Comparison of ENCODE assay signal across 14 cellular contexts in genomic region chr12:12902036-12902435, GRCh38. TPM values are rescaled to one million over a fixed set of nuclear protein-coding genes. Genes with fewer than 3 reads are reported as not detected.
DNase-seq lines count a peak whose midpoint lies in the region; ATAC-seq and TF ChIP-seq lines count a peak whose summit lies in the region.
"Had no signal": no experiment of that assay in that cellular context is flagged by ENCODE, and none has a peak within 500 bp of the region (broad histone marks: within the 10 kb centered on the region; RNA-seq: fewer than 3 reads in every experiment).

No MANE protein-coding gene starts in this region.

- H3K27ac Mint-ChIP-seq in GM23338 = no peak overlapping the region
- H3K27ac Mint-ChIP-seq: activated naive CD4-positive, alpha-beta T cell treated with anti-CD3 and anti-CD28 coated beads, Interleukin-2, amount 10 ng/mL, durations not matched to agents 7 days and 5 days had no signal

- H3K27me3 Mint-ChIP-seq in GM23338 (ENCODE audit: insufficient read depth, low read depth, poor library complexity) = peaks cover 8% of the 10 kb centered on the region

- H3K27ac ChIP-seq in GM23338 (ENCODE audit: low read depth) = no peak overlapping the region
- H3K27ac ChIP-seq in skin epidermis = peak overlapping the region in 12 of 21 experiments; percentile 5 to 79 (median 52)

- TF ChIP-seq CTCF in GM23338 (conservative IDR thresholded peaks at IDR 0.05; ENCODE audit: low read depth in 2 of 2) = no peak

- no peak overlapping the region for H3K4me3 Mint-ChIP-seq in GM23338
- H3K4me3 Mint-ChIP-seq: activated naive CD4-positive, alpha-beta T cell treated with anti-CD3 and anti-CD28 coated beads, Interleukin-2, amount 10 ng/mL, durations not matched to agents 7 days and 5 days; CD4-positive, CD25-positive, alpha-beta regulatory T cell had no signal

- no peaks in the 10 kb centered on the region for H3K9me3 Mint-ChIP-seq in GM23338
- H3K9me3 Mint-ChIP-seq: activated naive CD4-positive, alpha-beta T cell treated with anti-CD3 and anti-CD28 coated beads, Interleukin-2, amount 10 ng/mL, durations not matched to agents 7 days and 5 days had no signal

- H4K20me1 ChIP-seq in GM23338 (replicated peaks; ENCODE audit: insufficient read depth) = no peaks in the 10 kb centered on the region

- no peak for DNase-seq in GM23338 (ENCODE audit: low spot score)
- DNase-seq in amniotic epithelial cell (ENCODE audit: low read depth) = peak; percentile 94
- DNase-seq in left cardiac atrium = no peak
- no peak for DNase-seq in inferior parietal cortex (ENCODE audit: extremely low spot score)
- DNase-seq in NCI-H1694 treated with DMSO at 0.1 percent for 48 hours (lab: John Stamatoyannopoulos, UW) = no peak
- DNase-seq: activated CD4-positive, alpha-beta T cell treated with anti-CD3 and anti-CD28 coated beads for 4 hours; activated naive CD4-positive, alpha-beta T cell treated with anti-CD3 and anti-CD28 coated beads, Interleukin-2, amount 10 ng/mL, durations not matched to agents 7 days and 5 days; CD4-positive, CD25-positive, alpha-beta regulatory T cell; NCI-H2107; SHP77 had no signal

- H3K27me3 ChIP-seq in GM23338 (ENCODE audit: insufficient read depth) = no peaks in the 10 kb centered on the region

- no peaks in the 10 kb centered on the region for H3K4me1 ChIP-seq in GM23338 (ENCODE audit: insufficient read depth)

- intact Hi-C loops in left cardiac atrium (cut with DNase I) = no loop called here

- H3K4me2 ChIP-seq in GM23338 = no peak overlapping the region

- H3K79me2 ChIP-seq in GM23338 (replicated peaks; ENCODE audit: insufficient read depth) = no peaks in the 10 kb centered on the region

- no peaks in the 10 kb centered on the region for H3K36me3 Mint-ChIP-seq in GM23338 (ENCODE audit: low read depth)
- H3K36me3 Mint-ChIP-seq: activated naive CD4-positive, alpha-beta T cell treated with anti-CD3 and anti-CD28 coated beads, Interleukin-2, amount 10 ng/mL, durations not matched to agents 7 days and 5 days; CD4-positive, CD25-positive, alpha-beta regulatory T cell had no signal

- H3K9me2 ChIP-seq in GM23338 (ENCODE audit: insufficient read depth) = no peaks in the 10 kb centered on the region

- peak overlapping the region; percentile 10; the same call in 1 of the 2 replicates for H2AFZ ChIP-seq in GM23338

- H3K4me3 ChIP-seq in GM23338 (no peak overlapping the region), skin epidermis (no peak overlapping the region)

- no peaks in the 10 kb centered on the region for H3F3A ChIP-seq in GM23338 (replicated peaks; ENCODE audit: low read depth)

- no peak for ATAC-seq in GM23338
- ATAC-seq in left cardiac atrium = peak; percentile 12 to 55
- no peak for ATAC-seq in GM21360 (IDR thresholded peaks at IDR 0.05; ENCODE audit: unreplicated experiment)
- no peak for ATAC-seq in GM18502 (IDR thresholded peaks at IDR 0.05; ENCODE audit: poor library complexity, unreplicated experiment)

- no peaks in the 10 kb centered on the region for H3K4me1 Mint-ChIP-seq in GM23338

- no peaks in the 10 kb centered on the region for H3K36me3 ChIP-seq in GM23338 (ENCODE audit: insufficient read depth)

TF ChIP-seq in GM23338, 12 proteins besides CTCF, POLR2A, EP300 and RAD21 (continues in another document):
- TF ChIP-seq REST (IDR thresholded peaks at IDR 0.05; ENCODE audit: unreplicated experiment) = no peak
- no peak for TF ChIP-seq ZNF114 (CRISPR knock-in tag; IDR thresholded peaks at IDR 0.05)
- no peak for TF ChIP-seq STAT1 (IDR thresholded peaks at IDR 0.05; ENCODE audit: unreplicated experiment)
- TF ChIP-seq EZH2 (IDR thresholded peaks at IDR 0.05; ENCODE audit: low read depth, unreplicated experiment) = no peak
- TF ChIP-seq, protein P1, sequence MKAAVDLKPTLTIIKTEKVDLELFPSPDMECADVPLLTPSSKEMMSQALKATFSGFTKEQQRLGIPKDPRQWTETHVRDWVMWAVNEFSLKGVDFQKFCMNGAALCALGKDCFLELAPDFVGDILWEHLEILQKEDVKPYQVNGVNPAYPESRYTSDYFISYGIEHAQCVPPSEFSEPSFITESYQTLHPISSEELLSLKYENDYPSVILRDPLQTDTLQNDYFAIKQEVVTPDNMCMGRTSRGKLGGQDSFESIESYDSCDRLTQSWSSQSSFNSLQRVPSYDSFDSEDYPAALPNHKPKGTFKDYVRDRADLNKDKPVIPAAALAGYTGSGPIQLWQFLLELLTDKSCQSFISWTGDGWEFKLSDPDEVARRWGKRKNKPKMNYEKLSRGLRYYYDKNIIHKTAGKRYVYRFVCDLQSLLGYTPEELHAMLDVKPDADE (IDR thresholded peaks at IDR 0.05) = no peak

RNA-seq across cellular contexts. Expression of gene GPRC5A, which starts 10.7 kb away (rescaled TPM):
- 0.38 and 1.0 TPM in 2 replicates for total RNA-seq in GM23338 (2014; rRNA removed; shearing (Covaris generic))
- 0.16 and 0.21 TPM in 2 replicates for polyA plus RNA-seq in GM23338 (2016; fragmentation: Nextera tagmentation; extraction: Ambion mirVana)
- total RNA-seq in left cardiac atrium = 1 to 10 TPM; 2.6 to 5.6 TPM
- polyA plus RNA-seq: CD4-positive, CD25-positive, alpha-beta regulatory T cell had no signal

RNA-seq across cellular contexts. Expression of gene GPRC5D, which starts 49.9 kb away (rescaled TPM):
- not detected in 2 replicates for total RNA-seq in GM23338 (2014; rRNA removed; shearing (Covaris generic))
- polyA plus RNA-seq in GM23338 (2016; fragmentation: Nextera tagmentation; extraction: Ambion mirVana) = not detected in 2 replicates
- not detected for total RNA-seq in left cardiac atrium
- total RNA-seq: CD4-positive, CD25-positive, alpha-beta regulatory T cell; kidney epithelial cell had no signal

Comparison
In these comparisons a context has a peak if more than half of its experiments do, and no peak if none do; other contexts are left out.
1. ATAC-seq: peak in left cardiac atrium (2 of 2); none in GM23338 (single experiment), GM21360 (single experiment) and GM18502 (single experiment).